1 cellular context compared by ENCODE assay signal in the genomic region with DNA sequence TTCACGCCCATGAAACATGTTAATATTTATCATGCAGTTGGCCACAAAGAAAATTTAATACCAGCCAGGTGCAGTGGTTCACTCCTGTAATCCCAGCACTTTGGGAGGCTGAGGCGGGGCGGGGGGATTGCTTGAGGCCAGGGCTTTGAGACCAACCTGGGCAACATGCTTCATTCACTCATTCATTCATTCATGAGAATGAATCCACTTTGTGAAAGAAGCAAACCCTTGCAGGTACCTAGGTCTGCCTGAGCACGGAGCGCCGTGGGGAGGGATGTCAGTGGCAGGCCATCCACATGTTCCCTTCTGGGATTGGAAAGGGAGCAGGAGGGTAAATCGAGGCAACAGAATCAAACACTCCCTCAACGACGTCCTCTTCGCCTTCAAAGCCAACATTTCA.
TF ChIP-seq lines count a peak whose summit lies in the region.

No MANE protein-coding gene starts in this region.

TF ChIP-seq in WTC11, 78 proteins besides CTCF, POLR2A, EP300 and RAD21 (continued from another document):
- TF ChIP-seq MLX (CRISPR knock-in tag; IDR thresholded peaks at IDR 0.05) (no peak), MXD4 (CRISPR knock-in tag; IDR thresholded peaks at IDR 0.05; ENCODE audit: borderline replicate concordance) (no peak), ZNF263 (CRISPR knock-in tag; IDR thresholded peaks at IDR 0.05; ENCODE audit: low read depth) (no peak), CREM (CRISPR knock-in tag; IDR thresholded peaks at IDR 0.05) (no peak), NFYB (CRISPR knock-in tag; conservative IDR thresholded peaks at IDR 0.05; ENCODE audit: low read depth) (no peak), E2F1 (CRISPR knock-in tag; IDR thresholded peaks at IDR 0.05) (no peak), ZNF423 (CRISPR knock-in tag; IDR thresholded peaks at IDR 0.05) (no peak)
- TF ChIP-seq, protein P1, sequence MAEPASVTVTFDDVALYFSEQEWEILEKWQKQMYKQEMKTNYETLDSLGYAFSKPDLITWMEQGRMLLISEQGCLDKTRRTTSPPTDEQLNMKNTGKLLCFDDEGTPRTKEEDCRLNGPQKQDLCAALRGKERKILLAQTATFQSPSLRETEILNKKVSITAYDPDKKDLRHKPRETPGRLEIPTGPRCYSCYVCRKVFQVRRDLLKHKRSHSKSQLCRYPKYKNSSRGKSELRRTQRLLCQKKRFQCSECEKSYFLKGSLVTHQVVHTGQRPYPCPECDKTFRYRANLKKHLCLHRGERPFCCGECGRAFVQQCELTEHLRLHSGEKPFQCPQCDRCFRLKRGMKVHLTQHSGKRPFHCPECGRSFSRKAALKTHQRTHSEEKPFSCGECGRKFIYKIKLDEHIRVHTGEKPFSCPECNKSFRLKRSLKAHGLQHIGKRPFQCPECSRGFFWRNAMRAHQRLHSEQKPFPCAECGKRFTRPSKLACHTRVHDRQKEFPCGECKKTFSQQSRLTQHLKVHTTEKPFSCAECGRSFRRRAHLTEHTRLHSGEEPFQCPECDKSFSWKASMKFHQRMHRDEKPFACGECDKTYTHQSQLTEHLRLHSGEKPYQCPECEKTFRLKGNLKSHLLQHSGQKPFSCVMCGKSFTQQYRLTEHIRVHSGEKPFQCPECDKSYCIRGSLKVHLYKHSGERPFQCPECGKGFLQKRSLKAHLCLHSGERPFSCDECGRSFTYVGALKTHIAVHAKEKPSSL (CRISPR knock-in tag; conservative IDR thresholded peaks at IDR 0.05), result no peak
